ENCODE assay signal across 7 cellular contexts in genomic region chr11:47980093-47980906, GRCh38. TPM values are rescaled to one million over a fixed set of nuclear protein-coding genes. Genes with fewer than 3 reads are reported as not detected.
DNase-seq lines count a peak whose midpoint lies in the region; ATAC-seq and TF ChIP-seq lines count a peak whose summit lies in the region.

PTPRJ (plus strand) TSS chr11:47980559; CDS start chr11:47980913, 354 bp downstream.

- H3K4me3 ChIP-seq in mesodermal cell (ENCODE audit: extremely low read depth, insufficient read depth, low read length, poor library complexity, severe bottlenecking), result peak within 1 kb of the TSS; percentile 66

- H3K27ac Mint-ChIP-seq in endothelial cell (ENCODE audit: unreplicated experiment), result no peak within 1 kb of the TSS

- H3K36me3 ChIP-seq in mesodermal cell (ENCODE audit: control insufficient read depth, insufficient read depth, low read length), result no peaks in the 10 kb centered on the region

- H3K4me3 Mint-ChIP-seq in endothelial cell (ENCODE audit: unreplicated experiment), result peak within 1 kb of the TSS; percentile 64

- H3K27me3 Mint-ChIP-seq in endothelial cell (ENCODE audit: unreplicated experiment), result peaks cover 23% of the 10 kb centered on the region

- no peak for TF ChIP-seq CTCF in endothelial cell (IDR thresholded peaks at IDR 0.05; ENCODE audit: unreplicated experiment)

- no peaks in the 10 kb centered on the region for H3K9me3 ChIP-seq in mesodermal cell (ENCODE audit: control insufficient read depth, low read length)

- 1 to 3% methylated on average over 30 to 60 of the region's 110 CpGs for WGBS in mesodermal cell (ENCODE audit: insufficient coverage in 2 of 2), 2 experiments

- H3K4me1 Mint-ChIP-seq in endothelial cell (ENCODE audit: unreplicated experiment), result peaks cover 8% of the 10 kb centered on the region

- H3K27ac ChIP-seq in mesodermal cell (ENCODE audit: low read depth, low read length, severe bottlenecking), result peak within 1 kb of the TSS; percentile 73

- no peaks in the 10 kb centered on the region for H3K9me3 Mint-ChIP-seq in endothelial cell (ENCODE audit: unreplicated experiment)

- peak; percentile 44 for ATAC-seq in GM18505 (IDR thresholded peaks at IDR 0.05; ENCODE audit: unreplicated experiment)
- ATAC-seq in HG02642 (IDR thresholded peaks at IDR 0.05; ENCODE audit: poor library complexity, unreplicated experiment), result peak; percentile 69

- DNase-seq in NCI-H226, result peak; percentile 63
- DNase-seq in activated CD8-positive, alpha-beta memory T cell treated with anti-CD3 and anti-CD28 coated beads, Interleukin-2, amount 50 U/mL, for 48 hours, result peak; percentile 78
- peak; percentile 41 for DNase-seq in endothelial cell (ENCODE audit: low spot score)
- peak; percentile 19 to 61 for DNase-seq in stimulated activated CD8-positive, alpha-beta memory T cell treated with anti-CD3 and anti-CD28 coated beads, Interleukin-7, amount 100 ng/mL, for 4 hours (ENCODE audit: low read depth in 2 of 2)

- peaks cover 13% of the 10 kb centered on the region for H3K4me1 ChIP-seq in mesodermal cell (ENCODE audit: control insufficient read depth, insufficient read depth, low read length, poor library complexity, severe bottlenecking)

- peak; percentile 12 for TF ChIP-seq POLR2A in GM18505 (IDR thresholded peaks at IDR 0.05; ENCODE audit: borderline replicate concordance, extremely low read depth, insufficient read depth, insufficient read length)

- no peaks in the 10 kb centered on the region for H3K36me3 Mint-ChIP-seq in endothelial cell (ENCODE audit: low read depth, unreplicated experiment)

RNA-seq across cellular contexts. Expression of gene PTPRJ, which starts in this region (rescaled TPM):
- total RNA-seq in endothelial cell (ENCODE audit: unreplicated experiment), result 1.6 TPM
- polyA plus RNA-seq in mesodermal cell (2013, experiment 1 of 2), result 8.6 TPM
- 6.9 TPM for polyA plus RNA-seq in mesodermal cell (2013, experiment 2 of 2)

Comparison
In these comparisons a context has a peak if more than half of its experiments do, and no peak if none do; other contexts are left out.
1. Peak in every context shown above with its lines: DNase-seq, ATAC-seq, H3K4me3 ChIP-seq and H3K27ac ChIP-seq.